Comparison of ENCODE assay signal across 1 cellular context in genomic region chr15:25783607-25784131, GRCh38.
TF ChIP-seq lines count a peak whose summit lies in the region.

No MANE protein-coding gene starts in this region.

TF ChIP-seq in WTC11, 78 proteins besides CTCF, POLR2A, EP300 and RAD21 (continued from another document):
- no peak for TF ChIP-seq HMGXB4 (CRISPR knock-in tag; IDR thresholded peaks at IDR 0.05)
- no peak for TF ChIP-seq E2F4 (CRISPR knock-in tag; IDR thresholded peaks at IDR 0.05; ENCODE audit: borderline replicate concordance, low read depth)
- TF ChIP-seq ZNF671 (CRISPR knock-in tag; IDR thresholded peaks at IDR 0.05) = no peak
- TF ChIP-seq NFYB (CRISPR knock-in tag; conservative IDR thresholded peaks at IDR 0.05; ENCODE audit: low read depth) = no peak
- TF ChIP-seq FOXP1 (CRISPR knock-in tag; IDR thresholded peaks at IDR 0.05; ENCODE audit: borderline replicate concordance) = peak; percentile 58; the same call in 1 of the 2 replicates
- TF ChIP-seq ZNF232 (CRISPR knock-in tag; IDR thresholded peaks at IDR 0.05) = no peak
